Comparison of ENCODE assay signal across 12 cellular contexts in genomic region chr1:107153033-107153432, GRCh38. TPM values are rescaled to one million over a fixed set of nuclear protein-coding genes. Genes with fewer than 3 reads are reported as not detected.
DNase-seq lines count a peak whose midpoint lies in the region; ATAC-seq and TF ChIP-seq lines count a peak whose summit lies in the region.
"Had no signal": no experiment of that assay in that cellular context is flagged by ENCODE, and none has a peak within 500 bp of the region (broad histone marks: within the 10 kb centered on the region; RNA-seq: fewer than 3 reads in every experiment).

No MANE protein-coding gene starts in this region.

- H3K4me3 ChIP-seq in BE2C (ENCODE audit: low read depth, low read length): no peak overlapping the region
- H3K4me3 ChIP-seq: thyroid gland had no signal

- H3K36me3 Mint-ChIP-seq in endothelial cell (ENCODE audit: low read depth, unreplicated experiment): no peaks in the 10 kb centered on the region
- H3K36me3 Mint-ChIP-seq: brain; CD4-positive, CD25-positive, alpha-beta regulatory T cell; immature natural killer cell had no signal

- DNase-seq in BE2C (no peak), NCI-H1105 (lab: John Stamatoyannopoulos, UW) (peak; percentile 50), astrocyte of the hippocampus (ENCODE audit: low read depth, low spot score) (peak; percentile 30), cerebellum (ENCODE audit: low spot score) (no peak), endothelial cell (ENCODE audit: low spot score) (no peak)
- DNase-seq in activated CD4-positive, CD25-positive, alpha-beta regulatory T cell treated with anti-CD3 and anti-CD28 coated beads, Interleukin-2, amount 50 U/mL, for 72 hours: no peak
- DNase-seq: CD4-positive, CD25-positive, alpha-beta regulatory T cell; immature natural killer cell; thyroid gland had no signal

- no peaks in the 10 kb centered on the region for H3K9me3 ChIP-seq in BE2C
- H3K9me3 ChIP-seq: thyroid gland had no signal

- H3K27me3 Mint-ChIP-seq in endothelial cell (ENCODE audit: unreplicated experiment): no peaks in the 10 kb centered on the region
- H3K27me3 Mint-ChIP-seq: brain; CD4-positive, CD25-positive, alpha-beta regulatory T cell had no signal

- no peaks in the 10 kb centered on the region for H3K27me3 ChIP-seq in BE2C
- H3K27me3 ChIP-seq: thyroid gland had no signal

- H3K27ac Mint-ChIP-seq in endothelial cell (ENCODE audit: unreplicated experiment): no peak overlapping the region
- H3K27ac Mint-ChIP-seq: brain; CD4-positive, CD25-positive, alpha-beta regulatory T cell; immature natural killer cell had no signal

- H3K4me3 Mint-ChIP-seq in endothelial cell (ENCODE audit: unreplicated experiment): no peak overlapping the region
- H3K4me3 Mint-ChIP-seq: brain; CD4-positive, CD25-positive, alpha-beta regulatory T cell; immature natural killer cell had no signal

- H3K4me1 Mint-ChIP-seq in endothelial cell (ENCODE audit: unreplicated experiment): peaks cover 2% of the 10 kb centered on the region
- H3K4me1 Mint-ChIP-seq: CD4-positive, CD25-positive, alpha-beta regulatory T cell; immature natural killer cell had no signal

- TF ChIP-seq CTCF in BE2C (IDR thresholded peaks at IDR 0.05; ENCODE audit: low read depth, low read length): peak; percentile 27; the same call in 1 of the 2 replicates
- peak; percentile 20; the same call in 1 of the 3 replicates for TF ChIP-seq CTCF in GM12872 (IDR thresholded peaks at IDR 0.05; ENCODE audit: insufficient read depth, low read depth, low read length)
- no peak for TF ChIP-seq CTCF in endothelial cell (IDR thresholded peaks at IDR 0.05; ENCODE audit: unreplicated experiment)

- no peaks in the 10 kb centered on the region for H3K36me3 ChIP-seq in BE2C
- H3K36me3 ChIP-seq: thyroid gland had no signal

- no peak for ATAC-seq in GM18861 (IDR thresholded peaks at IDR 0.05; ENCODE audit: unreplicated experiment)

- H3K9me3 Mint-ChIP-seq in endothelial cell (ENCODE audit: unreplicated experiment): no peaks in the 10 kb centered on the region
- H3K9me3 Mint-ChIP-seq: brain, immature natural killer cell had no signal

- H3K4me1 ChIP-seq in BE2C: no peaks in the 10 kb centered on the region; the same call in 1 of the 2 replicates
- H3K4me1 ChIP-seq: thyroid gland had no signal

RNA-seq across cellular contexts. Expression of gene NTNG1, which starts 12.2 kb away (rescaled TPM):
- polyA plus RNA-seq in BE2C (2012; ENCODE audit: insufficient read depth, insufficient read length, low read depth): 3.4 TPM
- total RNA-seq in cerebellum: 16.8 TPM
- 3.2 TPM for total RNA-seq in endothelial cell (ENCODE audit: unreplicated experiment)
- total RNA-seq: CD4-positive, CD25-positive, alpha-beta regulatory T cell had no signal
- polyA plus RNA-seq: CD4-positive, CD25-positive, alpha-beta regulatory T cell; immature natural killer cell had no signal

Comparison
In these comparisons a context has a peak if more than half of its experiments do, and no peak if none do; other contexts are left out.
1. DNase-seq: peak in NCI-H1105 (single experiment) and astrocyte of the hippocampus (single experiment); none in BE2C (single experiment), activated CD4-positive, CD25-positive, alpha-beta regulatory T cell treated with anti-CD3 and anti-CD28 coated beads, Interleukin-2, amount 50 U/mL, for 72 hours (single experiment), cerebellum (single experiment) and endothelial cell (single experiment).